In genomic region chr20:53162251-53162835, GRCh38 we compare ENCODE assay signal across 8 cellular contexts.
DNase-seq lines count a peak whose midpoint lies in the region; ATAC-seq, FAIRE-seq and TF ChIP-seq lines count a peak whose summit lies in the region.

No MANE protein-coding gene starts in this region.

- intact Hi-C loops in sigmoid colon (cut with DNase I), result no loop called here
- intact Hi-C loops in CD14-positive monocyte (cut with micrococcal nuclease), result no loop called here

- peak; percentile 91 for ATAC-seq in foreskin keratinocyte

- TF ChIP-seq CTCF in HFFc6 (IDR thresholded peaks at IDR 0.05) (no peak; the same call in 1 of the 2 replicates), foreskin keratinocyte (conservative IDR thresholded peaks at IDR 0.05) (peak; percentile 59), sigmoid colon (IDR thresholded peaks at IDR 0.05) (no peak), CD14-positive monocyte (IDR thresholded peaks at IDR 0.05) (no peak)

- H3K4me3 Mint-ChIP-seq in HFFc6 (no peak overlapping the region; the same call in 1 of the 2 replicates), CD14-positive monocyte (no peak overlapping the region)

- H3K4me3 ChIP-seq in sigmoid colon, result no peak overlapping the region

- H3K27me3 Mint-ChIP-seq in HFFc6 (ENCODE audit: insufficient read depth) (no peaks in the 10 kb centered on the region; the same call in 1 of the 2 replicates), CD14-positive monocyte (ENCODE audit: low read depth in 3 of 3) (peaks cover 1 to 6% (median 4%) of the 10 kb centered on the region in 3 donors)

- H3K9me3 Mint-ChIP-seq in HFFc6 (peaks cover 7% of the 10 kb centered on the region), CD14-positive monocyte (peaks cover 0 to 5% (median 2%) of the 10 kb centered on the region in 7 donors)

- H3K4me1 ChIP-seq in foreskin keratinocyte, result peaks cover 18% of the 10 kb centered on the region
- no peaks in the 10 kb centered on the region for H3K4me1 ChIP-seq in sigmoid colon

- no peak for TF ChIP-seq POLR2A in sigmoid colon (IDR thresholded peaks at IDR 0.05)

- H3K27ac ChIP-seq in foreskin keratinocyte (peak overlapping the region; percentile 77), sigmoid colon (peak overlapping the region in 2 of 4 donors; percentile 3 to 32)

- TF ChIP-seq EP300 in sigmoid colon (IDR thresholded peaks at IDR 0.05), result no peak

- H3K9me3 ChIP-seq in sigmoid colon, result no peaks in the 10 kb centered on the region

- H3K4me1 Mint-ChIP-seq in HFFc6 (ENCODE audit: low read depth), result no peaks in the 10 kb centered on the region
- H3K4me1 Mint-ChIP-seq in CD14-positive monocyte, result peaks cover 3% of the 10 kb centered on the region

- no peaks in the 10 kb centered on the region for H3K36me3 ChIP-seq in sigmoid colon

- FAIRE-seq in RCC 7860 (lab: Jason Lieb, UNC), result no peak

- WGBS in sigmoid colon, 2 donors, result 16 to 31% methylated on average over 13 of the region's 13 CpGs

- DNase-seq in A172 (ENCODE audit: low spot score) (peak; percentile 48), HFFc6 (peak; percentile 5), RCC 7860 (ENCODE audit: low spot score) (peak; percentile 58), foreskin keratinocyte (peak; percentile 72 to 83), sigmoid colon (peak; percentile 74), superior temporal gyrus (ENCODE audit: extremely low spot score) (no peak), activated gamma-delta T cell treated with Interleukin-2 at 50 U/mL for 16 hours (no peak), CD14-positive monocyte (ENCODE audit: low spot score) (no peak)

- no peak overlapping the region for H3K27ac Mint-ChIP-seq in HFFc6
- H3K27ac Mint-ChIP-seq in CD14-positive monocyte, result no peak overlapping the region

- H3K27me3 ChIP-seq in foreskin keratinocyte, result no peaks in the 10 kb centered on the region
- no peaks in the 10 kb centered on the region for H3K27me3 ChIP-seq in sigmoid colon

- no peaks in the 10 kb centered on the region for H3K36me3 Mint-ChIP-seq in HFFc6 (ENCODE audit: low read depth)
- H3K36me3 Mint-ChIP-seq in CD14-positive monocyte, result no peaks in the 10 kb centered on the region

Comparison
In these comparisons a context has a peak if more than half of its experiments do, and no peak if none do; other contexts are left out.
1. DNase-seq: peak in A172 (single experiment), HFFc6 (single experiment), RCC 7860 (single experiment), foreskin keratinocyte (2 of 2) and sigmoid colon (single experiment); none in superior temporal gyrus (single experiment), activated gamma-delta T cell treated with Interleukin-2 at 50 U/mL for 16 hours (single experiment) and CD14-positive monocyte (single experiment).